Comparison of ENCODE assay signal across 8 cellular contexts in genomic region chr1:217696140-217696539, GRCh38.
DNase-seq lines count a peak whose midpoint lies in the region; ATAC-seq, FAIRE-seq and TF ChIP-seq lines count a peak whose summit lies in the region.
"Not testable (repeated sequence)": the region's sequence is repeated elsewhere in the genome, so short reads cannot be mapped to it uniquely, and the experiment has no call there.

No MANE protein-coding gene starts in this region.

- not testable (repeated sequence) for H3K79me2 ChIP-seq in HepG2 (ENCODE audit: insufficient read depth, low read length)

- peak; percentile 20 for DNase-seq in ELF-1 (ENCODE audit: low read depth, low spot score)
- peak; percentile 1 to 81 (median 63) for DNase-seq in NCI-H1417 (lab: John Stamatoyannopoulos, UW)
- DNase-seq in NCI-H2171 (lab: John Stamatoyannopoulos, UW): peak; percentile 25
- peak; percentile 39 for DNase-seq in NCI-H748 treated with DMSO at 0.1 percent for 48 hours (lab: John Stamatoyannopoulos, UW)
- DNase-seq in SHP77 (lab: John Stamatoyannopoulos, UW): peak; percentile 21 to 26
- not testable (repeated sequence) for DNase-seq in epithelial cell of prostate (ENCODE audit: low read depth, low spot score); HepG2 (ENCODE audit: low spot score)

- TF ChIP-seq RAD21 in HepG2 (CRISPR knock-in tag; IDR thresholded peaks at IDR 0.05): not testable (repeated sequence)

- FAIRE-seq in HepG2 (lab: Jason Lieb, UNC): not testable (repeated sequence)

- not testable (repeated sequence) for TF ChIP-seq EP300 in HepG2 (IDR thresholded peaks at IDR 0.05; ENCODE audit: low read depth in 2 of 2, low read length in 2 of 2); HepG2 (CRISPR knock-in tag; IDR thresholded peaks at IDR 0.05; ENCODE audit: borderline replicate concordance)

- H3K4me1 ChIP-seq in HEK293 (ENCODE audit: control insufficient read depth, insufficient read depth, low read length); HepG2 (ENCODE audit: insufficient read depth, low read length): not testable (repeated sequence)

- H3K36me3 ChIP-seq in HEK293 (ENCODE audit: control insufficient read depth in 2 of 2, insufficient read depth in 1 of 2, low read length in 2 of 2); HepG2 (replicated peaks in 1 of 2; ENCODE audit: control insufficient read depth in 1 of 2, insufficient read depth in 2 of 2, low read length in 2 of 2): not testable (repeated sequence)

- intact Hi-C loops in HepG2 (cut with micrococcal nuclease; ENCODE audit: unreplicated experiment): not testable (repeated sequence)

- ATAC-seq in HepG2: not testable (repeated sequence)

- in situ Hi-C loops in HepG2 (cut with HindIII; ENCODE audit: extremely low pct_ligation_motif_present, low pct_unique_long_range_greater_than_20kb): not testable (repeated sequence)

- H3K4me3 ChIP-seq in HEK293 (ENCODE audit: low read depth, low read length): not testable (repeated sequence)
- H3K4me3 ChIP-seq in HepG2 (replicated peaks in 1 of 3; ENCODE audit: insufficient read depth in 1 of 3, low read depth in 2 of 3, low read length in 3 of 3): peak overlapping the region in 2 of 3 experiments; percentile 23 to 53; a peak in 3 of 6 replicates

- not testable (repeated sequence) for H3K9me3 ChIP-seq in HEK293 (ENCODE audit: control insufficient read depth, insufficient read depth, low read depth, low read length); HepG2 (ENCODE audit: low read length)

- not testable (repeated sequence) for H3K27me3 ChIP-seq in HepG2 (ENCODE audit: control insufficient read depth in 1 of 2, insufficient read depth in 2 of 2, low read length in 2 of 2)

- not testable (repeated sequence) for H3K9ac ChIP-seq in HepG2 (ENCODE audit: insufficient read depth, low read depth, low read length)

- CTCF ChIA-PET in HEK293 (lab: Yijun Ruan, JAX): interaction anchor here (0.6 kb wide), 1 partner anchor 674 kb away, joined by 3 read pairs; no protein-coding TSS in a partner anchor
- CTCF ChIA-PET in HepG2 (lab: Yijun Ruan, JAX; ENCODE audit: low intra/inter-chr PET ratio, low total read pairs): not testable (repeated sequence)

- not testable (repeated sequence) for H2AFZ ChIP-seq in HepG2 (ENCODE audit: low read length)

- not testable (repeated sequence) for H4K20me1 ChIP-seq in HepG2 (ENCODE audit: insufficient read depth, low read length)

- POLR2A ChIA-PET in HEK293 (lab: Yijun Ruan, JAX): not testable (repeated sequence)
- POLR2A ChIA-PET in HepG2 (lab: Yijun Ruan, JAX): interaction anchor here (1.7 kb wide), 1 partner anchor 65 kb away, joined by 13 read pairs; the partner anchor contains the start of genes GPATCH2 and SPATA17

- TSS peak; percentile 84 for BruUV-seq in HepG2 (replicated peaks; lab: Mats Ljungman, UMichigan)

- not testable (repeated sequence) for TF ChIP-seq CTCF in HEK293 (tag by site-specific recombination; IDR thresholded peaks at IDR 0.05); HepG2 (CRISPR knock-in tag; IDR thresholded peaks at IDR 0.05)

- not testable (repeated sequence) for H3K27ac ChIP-seq in HEK293 (ENCODE audit: extremely low read depth, low read depth, low read length); HepG2 (ENCODE audit: extremely low read length, insufficient read depth, low read length)
- peak overlapping the region; percentile 18 for H3K27ac ChIP-seq in epithelial cell of prostate

- not testable (repeated sequence) for TF ChIP-seq POLR2A in HepG2 (IDR thresholded peaks at IDR 0.05; ENCODE audit: insufficient read depth in 1 of 2, low read depth in 2 of 2, low read length in 2 of 2)

- H3K4me2 ChIP-seq in HepG2 (ENCODE audit: low read depth, low read length): peak overlapping the region; percentile 62; the same call in 1 of the 2 replicates

- WGBS in HepG2 (ENCODE audit: low lambda C conversion rate): 42% methylated on average over 14 of the region's 25 CpGs

TF ChIP-seq in HEK293, 187 proteins besides CTCF, POLR2A, EP300 and RAD21 (continues in another document):
- TF ChIP-seq EGR2 (tag by site-specific recombination; IDR thresholded peaks at IDR 0.05; ENCODE audit: low read depth) (0 out of 2 replicates have a peak, but pooled peaks have one; percentile 13), ZFHX2 (tag by site-specific recombination; conservative IDR thresholded peaks at IDR 0.05) (0 out of 2 replicates have a peak, but pooled peaks have one; percentile 15), PRDM1 (tag by site-specific recombination; IDR thresholded peaks at IDR 0.05) (0 out of 2 replicates have a peak, but pooled peaks have one; percentile 19), ZBTB48 (tag by site-specific recombination; IDR thresholded peaks at IDR 0.05) (peak; percentile 52; the same call in 1 of the 2 replicates), ZNF335 (tag by site-specific recombination; conservative IDR thresholded peaks at IDR 0.05) (peak; percentile 19; the same call in 1 of the 2 replicates), ZNF501 (tag by site-specific recombination; IDR thresholded peaks at IDR 0.05) (peak; percentile 73; the same call in 1 of the 2 replicates), ZBTB26 (tag by site-specific recombination; optimal IDR thresholded peaks at IDR 0.05) (peak; percentile 51), ZBTB20 (tag by site-specific recombination; IDR thresholded peaks at IDR 0.05) (peak; percentile 38; the same call in 1 of the 2 replicates)
